In genomic region chrX:46318551-46318950, GRCh38 we compare ENCODE assay signal across 1 cellular context.
TF ChIP-seq lines count a peak whose summit lies in the region.

No MANE protein-coding gene starts in this region.

TF ChIP-seq in A549, 52 proteins besides CTCF, POLR2A, EP300 and RAD21 (continued from another document):
- TF ChIP-seq, protein P1, sequence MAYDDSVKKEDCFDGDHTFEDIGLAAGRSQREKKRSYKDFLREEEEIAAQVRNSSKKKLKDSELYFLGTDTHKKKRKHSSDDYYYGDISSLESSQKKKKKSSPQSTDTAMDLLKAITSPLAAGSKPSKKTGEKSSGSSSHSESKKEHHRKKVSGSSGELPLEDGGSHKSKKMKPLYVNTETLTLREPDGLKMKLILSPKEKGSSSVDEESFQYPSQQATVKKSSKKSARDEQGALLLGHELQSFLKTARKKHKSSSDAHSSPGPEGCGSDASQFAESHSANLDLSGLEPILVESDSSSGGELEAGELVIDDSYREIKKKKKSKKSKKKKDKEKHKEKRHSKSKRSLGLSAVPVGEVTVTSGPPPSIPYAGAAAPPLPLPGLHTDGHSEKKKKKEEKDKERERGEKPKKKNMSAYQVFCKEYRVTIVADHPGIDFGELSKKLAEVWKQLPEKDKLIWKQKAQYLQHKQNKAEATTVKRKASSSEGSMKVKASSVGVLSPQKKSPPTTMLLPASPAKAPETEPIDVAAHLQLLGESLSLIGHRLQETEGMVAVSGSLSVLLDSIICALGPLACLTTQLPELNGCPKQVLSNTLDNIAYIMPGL (CRISPR knock-in tag; IDR thresholded peaks at IDR 0.05; ENCODE audit: borderline replicate concordance) = no peak
- TF ChIP-seq TP53 (CRISPR knock-in tag; IDR thresholded peaks at IDR 0.05) (no peak), NR3C1 (IDR thresholded peaks at IDR 0.05) (no peak), HEYL (CRISPR knock-in tag; IDR thresholded peaks at IDR 0.05) (no peak), ZNF302 (CRISPR knock-in tag; IDR thresholded peaks at IDR 0.05) (no peak), MAFK (IDR thresholded peaks at IDR 0.05; ENCODE audit: partially characterized antibody) (no peak)
